Comparison of ENCODE assay signal across 19 cellular contexts in the genomic region with DNA sequence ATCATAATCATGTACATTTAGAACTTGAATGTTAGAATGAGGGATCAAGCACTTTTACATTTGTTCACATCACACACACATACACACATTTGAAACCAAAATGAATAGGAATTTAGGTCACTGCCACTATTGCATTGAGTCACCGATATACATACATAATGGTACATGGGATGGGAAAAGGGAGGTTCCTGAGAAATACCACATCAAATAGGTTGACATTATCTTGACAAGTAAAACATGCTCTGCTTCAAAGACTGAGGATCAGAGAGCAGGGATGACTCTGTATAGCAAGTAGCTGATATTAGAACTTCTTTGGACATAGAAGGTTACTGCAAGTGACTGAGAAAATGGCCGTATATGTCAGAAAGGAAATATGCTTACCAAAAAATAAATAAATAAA.
DNase-seq lines count a peak whose midpoint lies in the region; ATAC-seq and TF ChIP-seq lines count a peak whose summit lies in the region.
"Had no signal": no experiment of that assay in that cellular context is flagged by ENCODE, and none has a peak within 500 bp of the region (broad histone marks: within the 10 kb centered on the region; RNA-seq: fewer than 3 reads in every experiment).

No MANE protein-coding gene starts in this region.

- H3K4me1 ChIP-seq in smooth muscle cell (ENCODE audit: low read depth) = no peaks in the 10 kb centered on the region
- H3K4me1 ChIP-seq: BLaER1 treated with 17β-estradiol and CSF1 and Interleukin-3, amounts not matched to agents 10 nM and 100 nM had no signal

- no peaks in the 10 kb centered on the region for H3K27me3 ChIP-seq in smooth muscle cell (ENCODE audit: low read depth)
- H3K27me3 ChIP-seq: BLaER1 treated with 17β-estradiol and CSF1 and Interleukin-3, amounts not matched to agents 10 nM and 100 nM had no signal

- no peaks in the 10 kb centered on the region for H4K20me1 ChIP-seq in smooth muscle cell (ENCODE audit: low read depth)
- H4K20me1 ChIP-seq: BLaER1 treated with 17β-estradiol and CSF1 and Interleukin-3, amounts not matched to agents 10 nM and 100 nM had no signal

- H3K27ac ChIP-seq in smooth muscle cell (ENCODE audit: low read depth) = no peak overlapping the region
- H3K27ac ChIP-seq: BLaER1 treated with 17β-estradiol and CSF1 and Interleukin-3, amounts not matched to agents 10 nM and 100 nM; C4-2B had no signal

- ATAC-seq in HG02610 (IDR thresholded peaks at IDR 0.05; ENCODE audit: unreplicated experiment) = peak; percentile 71

- H3K4me3 ChIP-seq in smooth muscle cell = no peak overlapping the region
- H3K4me3 ChIP-seq: BLaER1 treated with 17β-estradiol and CSF1 and Interleukin-3, amounts not matched to agents 10 nM and 100 nM had no signal

- H3K79me2 ChIP-seq in smooth muscle cell (ENCODE audit: low read depth) = no peaks in the 10 kb centered on the region

- H3K9ac ChIP-seq in smooth muscle cell (ENCODE audit: low read depth) = no peak overlapping the region
- H3K9ac ChIP-seq: BLaER1 treated with 17β-estradiol and CSF1 and Interleukin-3, amounts not matched to agents 10 nM and 100 nM had no signal

- H3K4me2 ChIP-seq in smooth muscle cell = no peak overlapping the region
- H3K4me2 ChIP-seq: BLaER1 treated with 17β-estradiol and CSF1 and Interleukin-3, amounts not matched to agents 10 nM and 100 nM had no signal

- 49% methylated on average over 2 of the region's 2 CpGs for WGBS in smooth muscle cell (ENCODE audit: low lambda C conversion rate)

- H3K36me3 ChIP-seq in smooth muscle cell (ENCODE audit: low read depth) = no peaks in the 10 kb centered on the region
- H3K36me3 ChIP-seq: BLaER1 treated with 17β-estradiol and CSF1 and Interleukin-3, amounts not matched to agents 10 nM and 100 nM had no signal

- no peak for TF ChIP-seq CTCF in smooth muscle cell (IDR thresholded peaks at IDR 0.05; ENCODE audit: borderline replicate concordance, insufficient read depth, poor library complexity, severe bottlenecking)

- H3K9me3 ChIP-seq in smooth muscle cell (replicated peaks; ENCODE audit: low read depth) = peaks cover 4% of the 10 kb centered on the region
- H3K9me3 ChIP-seq: BLaER1 treated with 17β-estradiol and CSF1 and Interleukin-3, amounts not matched to agents 10 nM and 100 nM had no signal

- peak overlapping the region; percentile 52 for H2AFZ ChIP-seq in smooth muscle cell (ENCODE audit: low read depth)

- DNase-seq in SW480 (ENCODE audit: low spot score) (peak; percentile 28), smooth muscle cell (lab: John Stamatoyannopoulos, UW; ENCODE audit: unreplicated experiment) (no peak), T-helper 9 cell (no peak), AG20443 (ENCODE audit: low spot score) (no peak), GF-D8 (lab: John Stamatoyannopoulos, UW) (no peak)
- DNase-seq: 8988T; ACHN; AML-193; CD4-positive, alpha-beta memory T cell; CD4-positive, CD25-positive, alpha-beta regulatory T cell; CD8-positive, alpha-beta memory T cell; COR-L47; DMS 273 treated with DMSO at 0.1 percent for 48 hours; DMS153; DMS53; DMS79 had no signal

- H3F3A ChIP-seq in smooth muscle cell (ENCODE audit: low read depth) = no peaks in the 10 kb centered on the region
